ENCODE assay signal across 9 cellular contexts in genomic region chr10:48684792-48685651, GRCh38. TPM values are rescaled to one million over a fixed set of nuclear protein-coding genes. Genes with fewer than 3 reads are reported as not detected.
DNase-seq lines count a peak whose midpoint lies in the region; ATAC-seq and TF ChIP-seq lines count a peak whose summit lies in the region.
"Had no signal": no experiment of that assay in that cellular context is flagged by ENCODE, and none has a peak within 500 bp of the region (broad histone marks: within the 10 kb centered on the region; RNA-seq: fewer than 3 reads in every experiment).

Gene WDFY4 (plus strand): TSS chr10:48684873. CDS start chr10:48709733, 24,860 bp downstream.

- peak; percentile 68 for DNase-seq in activated B cell treated with CpG ODN at 0.5 μM for 24 hours
- DNase-seq in dedifferentiated amniotic fluid mesenchymal stem cell (ENCODE audit: extremely low spot score) = no peak
- no peak for DNase-seq in glomerular visceral epithelial cell (ENCODE audit: extremely low spot score)
- DNase-seq in NCI-H2227 treated with DMSO at 0.1 percent for 48 hours (lab: John Stamatoyannopoulos, UW) = no peak
- no peak for DNase-seq in NCI-H187 (lab: John Stamatoyannopoulos, UW)

- peaks cover 40% of the 10 kb centered on the region for H3K36me3 Mint-ChIP-seq in activated B cell treated with CpG ODN at 0.5 μM for 24 hours (ENCODE audit: low read depth)

- no peak within 1 kb of the TSS for H3K9ac ChIP-seq in parathyroid adenoma

- peak within 1 kb of the TSS; percentile 31 for H2AFZ ChIP-seq in parathyroid adenoma

- POLR2A ChIA-PET in activated B cell treated with CpG ODN at 0.5 μM for 24 hours (lab: Charles Lee) = interaction anchor here (1.0 to 9.8 kb wide), 14 partner anchors 8 to 118 kb away, joined by 4 to 536 read pairs (median 10); no protein-coding TSS in a partner anchor

- no peaks in the 10 kb centered on the region for H3K79me2 ChIP-seq in parathyroid adenoma

- no peaks in the 10 kb centered on the region for H3K36me3 ChIP-seq in parathyroid adenoma (ENCODE audit: control insufficient read depth, insufficient read depth, low read length)

- no peaks in the 10 kb centered on the region for H3K27me3 ChIP-seq in parathyroid adenoma (ENCODE audit: control insufficient read depth, insufficient read depth, low read length)

- H3K4me1 Mint-ChIP-seq in activated B cell treated with CpG ODN at 0.5 μM for 24 hours = peaks cover 79% of the 10 kb centered on the region

- H3K27ac Mint-ChIP-seq in activated B cell treated with CpG ODN at 0.5 μM for 24 hours = peak within 1 kb of the TSS; percentile 98

- CTCF ChIA-PET in activated B cell treated with CpG ODN at 0.5 μM for 24 hours (lab: Charles Lee) = interaction anchor here (0.9 to 2.6 kb wide), 8 partner anchors 11 to 29 kb away, joined by 3 to 20 read pairs (median 10); no protein-coding TSS in a partner anchor

- peaks cover 6% of the 10 kb centered on the region for H3K9me3 Mint-ChIP-seq in activated B cell treated with CpG ODN at 0.5 μM for 24 hours

- H3K27me3 Mint-ChIP-seq in activated B cell treated with CpG ODN at 0.5 μM for 24 hours = no peaks in the 10 kb centered on the region

- peaks cover 11% of the 10 kb centered on the region for H3K4me1 ChIP-seq in parathyroid adenoma

- intact Hi-C loops in activated B cell treated with CpG ODN at 0.5 μM for 24 hours (cut with micrococcal nuclease) = loop anchor here (1.0 kb wide), 5 partner anchors 8 to 26 kb away; no protein-coding TSS in a partner anchor

- peak within 1 kb of the TSS; percentile 50 for H3K4me2 ChIP-seq in parathyroid adenoma (ENCODE audit: low read length)

- peak; percentile 79 for ATAC-seq in GM19035 (IDR thresholded peaks at IDR 0.05; ENCODE audit: unreplicated experiment)
- ATAC-seq in HG03045 (IDR thresholded peaks at IDR 0.05; ENCODE audit: unreplicated experiment) = peak; percentile 66
- ATAC-seq in activated B cell treated with CpG ODN at 0.5 μM for 24 hours (ENCODE audit: low read depth) = peak; percentile 78

- peak within 1 kb of the TSS; percentile 94 for H3K4me3 Mint-ChIP-seq in activated B cell treated with CpG ODN at 0.5 μM for 24 hours

- H3K4me3 ChIP-seq in parathyroid adenoma (ENCODE audit: low read depth, low read length) = no peak within 1 kb of the TSS

- no peak for TF ChIP-seq CTCF in activated B cell treated with CpG ODN at 0.5 μM for 24 hours (IDR thresholded peaks at IDR 0.05)
- no peak for TF ChIP-seq CTCF in parathyroid adenoma (IDR thresholded peaks at IDR 0.05)

- H3K9me3 ChIP-seq in parathyroid adenoma (ENCODE audit: control insufficient read depth, low read length) = no peaks in the 10 kb centered on the region

- peak within 1 kb of the TSS; percentile 15 for H3K27ac ChIP-seq in parathyroid adenoma

RNA-seq across cellular contexts. Expression of gene WDFY4, which starts in this region (rescaled TPM):
- 480 and 488 TPM in 2 replicates for total RNA-seq in activated B cell treated with CpG ODN at 0.5 μM for 24 hours
- total RNA-seq: RPMI7951 had no signal
